ENCODE assay signal across 14 cellular contexts in the genomic region with DNA sequence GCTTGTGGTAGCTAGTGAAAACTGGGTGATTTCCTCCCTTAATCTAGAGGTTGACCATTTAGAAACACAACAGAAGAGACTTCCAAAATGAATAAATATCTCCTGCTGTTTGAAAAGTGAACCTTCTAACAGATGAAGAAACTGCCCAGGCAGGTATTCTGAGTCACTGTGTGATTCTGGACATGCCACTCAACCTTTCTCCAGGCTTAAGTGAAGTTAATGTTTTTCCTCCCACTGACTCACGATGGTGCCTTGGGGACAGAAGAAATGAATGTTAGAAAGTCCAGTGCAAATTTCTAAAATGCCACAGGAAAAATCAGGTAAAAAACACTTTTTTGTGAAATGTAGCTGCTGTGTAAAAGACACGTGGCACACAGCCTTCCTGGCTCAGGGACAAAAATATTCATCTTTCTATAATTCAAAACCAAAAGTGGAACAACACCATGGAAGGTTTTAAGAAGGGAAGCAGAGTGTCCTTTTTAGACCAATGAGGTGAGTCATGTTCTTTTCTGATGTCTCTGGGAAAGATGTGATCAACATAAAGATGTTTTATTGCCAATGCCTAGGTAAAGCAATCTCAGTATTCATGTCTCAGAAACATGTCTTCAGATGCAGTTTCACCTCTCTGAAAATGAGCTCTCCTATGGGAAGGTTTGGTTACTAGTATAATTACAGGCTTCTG. TPM values are rescaled to one million over a fixed set of nuclear protein-coding genes. Genes with fewer than 3 reads are reported as not detected.
DNase-seq lines count a peak whose midpoint lies in the region; ATAC-seq and TF ChIP-seq lines count a peak whose summit lies in the region.
"Had no signal": no experiment of that assay in that cellular context is flagged by ENCODE, and none has a peak within 500 bp of the region (broad histone marks: within the 10 kb centered on the region; RNA-seq: fewer than 3 reads in every experiment).

No MANE protein-coding gene starts in this region.

- H3K4me3 Mint-ChIP-seq in type B pancreatic cell (no peak overlapping the region), CD14-positive monocyte (no peak overlapping the region)
- H3K4me3 Mint-ChIP-seq: CD8-positive, alpha-beta memory T cell; GM23338 had no signal

- H3K36me3 ChIP-seq in OCI-LY7 (ENCODE audit: insufficient read depth, low read length), result no peaks in the 10 kb centered on the region

- H3K4me1 Mint-ChIP-seq in type B pancreatic cell (ENCODE audit: unreplicated experiment) (peaks cover 10% of the 10 kb centered on the region), CD14-positive monocyte (peaks cover 19% of the 10 kb centered on the region)

- no peaks in the 10 kb centered on the region for H3K9me3 ChIP-seq in OCI-LY7 (ENCODE audit: low read length)
- H3K9me3 ChIP-seq in right cardiac atrium (ENCODE audit: control insufficient read depth, low read length), result no peaks in the 10 kb centered on the region

- H3K27ac ChIP-seq in OCI-LY7 (ENCODE audit: low read depth, low read length, poor library complexity, severe bottlenecking) (peak overlapping the region; percentile 83), foreskin keratinocyte (peak overlapping the region; percentile 75), right cardiac atrium (ENCODE audit: low read length) (no peak overlapping the region)

- intact Hi-C loops in OCI-LY7 (cut with micrococcal nuclease; ENCODE audit: unreplicated experiment) (no loop called here), right cardiac atrium (cut with DNase I) (loop anchor here in 1 of 4 donors (10.0 kb wide), 1 partner anchor 297 kb away; no protein-coding TSS in a partner anchor), CD14-positive monocyte (cut with micrococcal nuclease) (no loop called here)

- BruUV-seq in OCI-LY7 (replicated peaks; lab: Mats Ljungman, UMichigan), result no TSS peak

- H3K9me3 Mint-ChIP-seq in type B pancreatic cell, result no peaks in the 10 kb centered on the region
- H3K9me3 Mint-ChIP-seq in CD14-positive monocyte, result peaks cover 0 to 3% (median 0%) of the 10 kb centered on the region in 7 donors
- H3K9me3 Mint-ChIP-seq: CD8-positive, alpha-beta memory T cell; GM23338 had no signal

- POLR2A ChIA-PET in OCI-LY7 (lab: Charles Lee), result interaction anchor here (0.5 to 6.7 kb wide), 12 partner anchors 11 to 445 kb away, joined by 3 to 235 read pairs (median 4); a partner anchor contains a TSS

- DNase-seq in ACHN (peak; percentile 75), OCI-LY7 (ENCODE audit: low spot score) (no peak), foreskin keratinocyte (peak; percentile 59 to 81), type B pancreatic cell (ENCODE audit: extremely low spot score, unreplicated experiment) (no peak), right cardiac atrium (no peak), NCI-H2171 treated with DMSO at 0.1 percent for 48 hours (lab: John Stamatoyannopoulos, UW) (no peak), CD14-positive monocyte (ENCODE audit: low spot score) (no peak)
- DNase-seq: activated CD4-positive, alpha-beta T cell treated with anti-CD3 and anti-CD28 coated beads, Interleukin-2, amount 50 U/mL, for 1 hour; CD8-positive, alpha-beta memory T cell; NCI-H1092 treated with DMSO at 0.1 percent for 48 hours; SHP77 had no signal

- TF ChIP-seq CTCF in OCI-LY7 (conservative IDR thresholded peaks at IDR 0.05; ENCODE audit: low read length) (no peak), foreskin keratinocyte (conservative IDR thresholded peaks at IDR 0.05) (no peak), type B pancreatic cell (conservative IDR thresholded peaks at IDR 0.05) (no peak), CD14-positive monocyte (IDR thresholded peaks at IDR 0.05) (no peak)

- CTCF ChIA-PET in OCI-LY7 (lab: Charles Lee; ENCODE audit: unreplicated experiment), result interaction anchor here (1.2 kb wide), 1 partner anchor 15 kb away, joined by 4 read pairs; no protein-coding TSS in a partner anchor

- no peaks in the 10 kb centered on the region; the same call in 1 of the 2 replicates for H3K79me2 ChIP-seq in OCI-LY7 (ENCODE audit: insufficient read depth, low read depth, low read length)

- H4K20me1 ChIP-seq in OCI-LY7 (ENCODE audit: insufficient read depth, low read length), result no peaks in the 10 kb centered on the region

- H3K36me3 Mint-ChIP-seq in type B pancreatic cell (no peaks in the 10 kb centered on the region), CD14-positive monocyte (no peaks in the 10 kb centered on the region)
- H3K36me3 Mint-ChIP-seq: CD8-positive, alpha-beta memory T cell had no signal

- no peaks in the 10 kb centered on the region for H3K9me2 ChIP-seq in OCI-LY7 (ENCODE audit: insufficient read depth, low read length)

- no peak overlapping the region for H3K4me3 ChIP-seq in OCI-LY7 (ENCODE audit: low read depth, low read length, poor library complexity, severe bottlenecking)
- H3K4me3 ChIP-seq in right cardiac atrium (ENCODE audit: low read length), result no peak overlapping the region
- H3K4me3 ChIP-seq: GM23338 had no signal

- WGBS in right cardiac atrium, result 68% methylated on average over 2 of the region's 2 CpGs

- H3K27me3 ChIP-seq in foreskin keratinocyte (no peaks in the 10 kb centered on the region), right cardiac atrium (ENCODE audit: control insufficient read depth, insufficient read depth) (no peaks in the 10 kb centered on the region)

- H3K4me1 ChIP-seq in OCI-LY7 (ENCODE audit: insufficient read depth, low read length, poor library complexity, severe bottlenecking), result peaks cover 70% of the 10 kb centered on the region
- H3K4me1 ChIP-seq in foreskin keratinocyte, result peaks cover 24% of the 10 kb centered on the region
- H3K4me1 ChIP-seq in right cardiac atrium (ENCODE audit: control insufficient read depth, insufficient read depth, low read length), result no peaks in the 10 kb centered on the region

- H3K4me2 ChIP-seq in OCI-LY7 (ENCODE audit: low read length), result peak overlapping the region; percentile 78
- H3K4me2 ChIP-seq: GM23338 had no signal

- H3K27ac Mint-ChIP-seq in type B pancreatic cell (no peak overlapping the region), CD14-positive monocyte (peak overlapping the region in 2 of 7 donors; percentile 2 to 6)
- H3K27ac Mint-ChIP-seq: CD8-positive, alpha-beta memory T cell; GM23338; progenitor cell of endocrine pancreas had no signal

- H3K27me3 Mint-ChIP-seq in type B pancreatic cell (peaks cover 8% of the 10 kb centered on the region), CD14-positive monocyte (ENCODE audit: low read depth in 3 of 3) (peaks cover 2 to 4% (median 3%) of the 10 kb centered on the region in 3 donors)
- H3K27me3 Mint-ChIP-seq: CD8-positive, alpha-beta memory T cell had no signal

- ATAC-seq in GM18861 (IDR thresholded peaks at IDR 0.05; ENCODE audit: unreplicated experiment), result peak; percentile 25
- peak; percentile 72 for ATAC-seq in foreskin keratinocyte
- no peak for ATAC-seq in right cardiac atrium
- ATAC-seq: GM23338 had no signal

- in situ Hi-C loops in ACHN (cut with HindIII; ENCODE audit: low pct_ligation_motif_present, low pct_unique_long_range_greater_than_20kb, low sequenced_read_pairs), result no loop called here

- peak overlapping the region; percentile 94 for H2AFZ ChIP-seq in OCI-LY7 (ENCODE audit: low read length)

RNA-seq across cellular contexts. Expression of a gene that starts 9.1 kb away (rescaled TPM):
- total RNA-seq in OCI-LY7 (2014; rRNA removed; shearing (Covaris generic)), result 0.15 and 0.22 TPM in 2 replicates
- total RNA-seq in OCI-LY7 (2022) (1.00 and 1.8 TPM in 2 replicates), foreskin keratinocyte (not detected in 2 replicates), type B pancreatic cell (ENCODE audit: low replicate concordance) (not detected in 2 replicates), right cardiac atrium (not detected)
- polyA plus RNA-seq in foreskin keratinocyte (not detected in 2 replicates), right cardiac atrium (not detected), CD14-positive monocyte (not detected)
- total RNA-seq: CD8-positive, alpha-beta memory T cell; GM23338; progenitor cell of endocrine pancreas had no signal
- polyA plus RNA-seq: CD8-positive, alpha-beta memory T cell; GM23338 had no signal

RNA-seq across cellular contexts. Expression of a gene that starts 34.3 kb away (rescaled TPM):
- 1,288 and 1,675 TPM in 2 replicates for total RNA-seq in OCI-LY7 (2014; rRNA removed; shearing (Covaris generic))
- total RNA-seq in OCI-LY7 (2022) (1,114 and 1,344 TPM in 2 replicates), foreskin keratinocyte (501 and 571 TPM in 2 replicates), type B pancreatic cell (ENCODE audit: low replicate concordance) (312 and 576 TPM in 2 replicates), right cardiac atrium (100 to 1,000 TPM; 185 to 198 (median 192) TPM)
- polyA plus RNA-seq in foreskin keratinocyte (415 and 516 TPM in 2 replicates), right cardiac atrium (259 TPM), CD14-positive monocyte (100 to 1,000 TPM; 430 to 489 TPM)

Comparison
In these comparisons a context has a peak if more than half of its experiments do, and no peak if none do; other contexts are left out.
1. DNase-seq: peak in ACHN (single experiment) and foreskin keratinocyte (2 of 2); none in OCI-LY7 (single experiment), type B pancreatic cell (single experiment), right cardiac atrium (0 of 3), NCI-H2171 treated with DMSO at 0.1 percent for 48 hours (single experiment) and CD14-positive monocyte (single experiment).
2. ATAC-seq: peak in GM18861 (single experiment) and foreskin keratinocyte (single experiment); none in right cardiac atrium (0 of 2).